In the genomic region with DNA sequence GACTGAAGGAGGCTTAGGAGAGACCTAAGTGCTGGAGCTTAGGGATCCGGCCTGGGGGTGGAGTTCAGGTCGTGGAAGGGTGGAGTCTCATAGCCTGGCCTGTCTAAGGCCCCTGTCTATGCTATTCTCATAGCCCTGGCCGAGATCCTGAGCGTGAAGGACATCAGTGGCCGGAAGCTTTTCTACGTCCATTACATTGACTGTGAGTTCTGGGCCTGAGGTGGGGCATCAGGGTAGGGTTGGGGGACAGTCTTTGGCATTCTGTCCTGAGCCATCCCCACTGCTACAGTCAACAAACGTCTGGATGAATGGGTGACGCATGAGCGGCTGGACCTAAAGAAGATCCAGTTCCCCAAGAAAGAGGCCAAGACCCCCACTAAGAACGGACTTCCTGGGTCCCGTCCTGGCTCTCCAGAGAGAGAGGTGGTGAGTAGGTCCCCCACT, we compare ENCODE assay signal across 8 cellular contexts. TPM values are rescaled to one million over a fixed set of nuclear protein-coding genes. Genes with fewer than 3 reads are reported as not detected.
DNase-seq lines count a peak whose midpoint lies in the region; ATAC-seq and TF ChIP-seq lines count a peak whose summit lies in the region.

No MANE protein-coding gene starts in this region.

- no peak for TF ChIP-seq POLR2A in esophagus squamous epithelium (IDR thresholded peaks at IDR 0.05)

- POLR2A ChIA-PET in RWPE1 (lab: Yijun Ruan, JAX; ENCODE audit: low non-redundant PET) = interaction anchor here (1.0 to 1.2 kb wide), 3 partner anchors 8 to 147 kb away, joined by 4 to 6 read pairs (median 5); partner anchors contain the start of genes MUS81, PCNX3 and RNASEH2C

- H3K27ac ChIP-seq in RWPE1 (peak overlapping the region; percentile 95), esophagus squamous epithelium (peak overlapping the region; percentile 99 to 100 (median 99))

- CTCF ChIA-PET in RWPE1 (lab: Yijun Ruan, JAX) = interaction anchor here (0.7 to 2.5 kb wide), 6 partner anchors 9 to 172 kb away, joined by 3 to 25 read pairs (median 5); partner anchors contain the start of gene AP5B1

- no peak for ATAC-seq in HG02623 (IDR thresholded peaks at IDR 0.05; ENCODE audit: unreplicated experiment)
- ATAC-seq in HG03175 (IDR thresholded peaks at IDR 0.05; ENCODE audit: unreplicated experiment) = no peak

- DNase-seq in GM12864 (ENCODE audit: low read depth) (no peak), RWPE1 (ENCODE audit: low spot score) (no peak), esophagus squamous epithelium (lab: John Stamatoyannopoulos, UW) (no peak), retinal pigment epithelial cell (ENCODE audit: low read depth) (no peak), AML-193 (lab: John Stamatoyannopoulos, UW) (no peak), GM03348 (ENCODE audit: low spot score) (no peak)

- peaks cover 12 to 44% (median 25%) of the 10 kb centered on the region in 3 donors for H3K4me1 ChIP-seq in esophagus squamous epithelium

- peaks cover 20 to 49% (median 32%) of the 10 kb centered on the region in 3 donors for H3K36me3 ChIP-seq in esophagus squamous epithelium

- H3K9me3 ChIP-seq in esophagus squamous epithelium = no peaks in the 10 kb centered on the region

- H3K27me3 ChIP-seq in esophagus squamous epithelium = no peaks in the 10 kb centered on the region

- H3K4me3 ChIP-seq in GM12864 (ENCODE audit: low read depth, low read length) (peak overlapping the region; percentile 65), esophagus squamous epithelium (peak overlapping the region; percentile 59 to 95 (median 77)), retinal pigment epithelial cell (ENCODE audit: low read length) (peak overlapping the region; percentile 79)

- 7 to 22% methylated on average over 6 to 7 of the region's 11 CpGs for WGBS in esophagus squamous epithelium, 2 donors

- TF ChIP-seq CTCF in GM12864 (IDR thresholded peaks at IDR 0.05; ENCODE audit: low read depth, low read length, missing control alignments) = no peak
- TF ChIP-seq CTCF in RWPE1 (conservative IDR thresholded peaks at IDR 0.05; ENCODE audit: low read depth) = no peak
- peak in 1 of 6 experiments; percentile 5 for TF ChIP-seq CTCF in esophagus squamous epithelium (IDR thresholded peaks at IDR 0.05)
- no peak for TF ChIP-seq CTCF in retinal pigment epithelial cell (conservative IDR thresholded peaks at IDR 0.05; ENCODE audit: low read depth, low read length)

- intact Hi-C loops in esophagus squamous epithelium (cut with DNase I) = loop anchor here (5.0 to 10.0 kb wide), 2 partner anchors 62 to 105 kb away; no protein-coding TSS in a partner anchor

RNA-seq across cellular contexts. Expression of gene KAT5, which starts 0.6 kb away (rescaled TPM):
- 10 to 100 TPM; 38.2 to 64.7 (median 51.1) TPM for total RNA-seq in esophagus squamous epithelium

RNA-seq across cellular contexts. Expression of gene RNASEH2C, which starts 7.9 kb away (rescaled TPM):
- total RNA-seq in esophagus squamous epithelium = 10 to 100 TPM; 39.9 to 59.5 (median 50.8) TPM

RNA-seq across cellular contexts. Expression of gene RELA, which starts 49.9 kb away (rescaled TPM):
- 10 to 100 TPM; 29.4 to 49.4 (median 47.5) TPM for total RNA-seq in esophagus squamous epithelium
